In the genomic region with DNA sequence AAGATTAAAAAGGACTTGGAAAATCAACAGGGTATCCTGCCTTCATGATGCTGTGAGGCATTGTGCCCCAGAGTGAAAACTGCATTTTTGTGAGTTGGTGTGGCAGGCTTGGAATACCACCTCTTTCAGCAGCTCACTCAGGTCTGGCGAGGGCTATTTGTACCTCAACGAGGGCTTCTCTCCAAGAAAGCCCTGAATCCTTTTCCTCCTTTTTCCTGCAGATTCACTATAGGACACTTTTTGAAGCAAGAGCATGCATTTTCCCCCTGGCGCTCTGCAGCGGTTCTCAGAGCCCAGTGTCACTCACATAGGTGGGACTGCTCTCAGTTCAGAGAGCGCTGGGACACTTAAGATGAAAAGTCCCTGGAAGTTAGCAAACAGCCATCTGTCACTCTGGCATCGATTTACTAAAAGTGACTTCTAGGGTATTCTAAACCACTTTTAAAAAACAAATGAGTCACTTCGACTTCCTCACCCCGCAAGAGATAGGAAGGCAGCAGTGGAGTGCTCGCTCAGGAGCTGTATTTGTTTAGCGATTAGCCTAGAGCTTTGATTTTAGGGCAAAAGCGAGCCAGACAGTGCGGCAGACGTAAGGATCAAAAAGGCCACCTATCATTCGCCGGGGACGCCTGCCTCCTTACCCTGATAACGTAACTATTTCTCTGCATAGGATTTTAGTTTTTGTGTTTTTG, we compare ENCODE assay signal across 1 cellular context.
TF ChIP-seq lines count a peak whose summit lies in the region.

No MANE protein-coding gene starts in this region.

TF ChIP-seq in HepG2, 621 proteins besides CTCF, POLR2A, EP300 and RAD21 (continued from another document and continues in another):
- TF ChIP-seq, protein P1, sequence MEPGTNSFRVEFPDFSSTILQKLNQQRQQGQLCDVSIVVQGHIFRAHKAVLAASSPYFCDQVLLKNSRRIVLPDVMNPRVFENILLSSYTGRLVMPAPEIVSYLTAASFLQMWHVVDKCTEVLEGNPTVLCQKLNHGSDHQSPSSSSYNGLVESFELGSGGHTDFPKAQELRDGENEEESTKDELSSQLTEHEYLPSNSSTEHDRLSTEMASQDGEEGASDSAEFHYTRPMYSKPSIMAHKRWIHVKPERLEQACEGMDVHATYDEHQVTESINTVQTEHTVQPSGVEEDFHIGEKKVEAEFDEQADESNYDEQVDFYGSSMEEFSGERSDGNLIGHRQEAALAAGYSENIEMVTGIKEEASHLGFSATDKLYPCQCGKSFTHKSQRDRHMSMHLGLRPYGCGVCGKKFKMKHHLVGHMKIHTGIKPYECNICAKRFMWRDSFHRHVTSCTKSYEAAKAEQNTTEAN (CRISPR knock-in tag; conservative IDR thresholded peaks at IDR 0.05), result peak; percentile 76
- TF ChIP-seq ZNF709 (CRISPR knock-in tag; IDR thresholded peaks at IDR 0.05) (no peak), NFE2L1 (CRISPR knock-in tag; IDR thresholded peaks at IDR 0.05; ENCODE audit: borderline replicate concordance) (no peak), ZNF24 (IDR thresholded peaks at IDR 0.05) (no peak), KLF9 (CRISPR knock-in tag; IDR thresholded peaks at IDR 0.05; ENCODE audit: low read depth) (0 out of 2 replicates have a peak, but pooled peaks have one; percentile 63), MAF1 (CRISPR knock-in tag; IDR thresholded peaks at IDR 0.05; ENCODE audit: borderline replicate concordance) (no peak), ZNF724P (CRISPR knock-in tag; IDR thresholded peaks at IDR 0.05; ENCODE audit: borderline replicate concordance) (no peak), RARG (CRISPR knock-in tag; IDR thresholded peaks at IDR 0.05; ENCODE audit: low read depth) (no peak), ZNF629 (CRISPR knock-in tag; conservative IDR thresholded peaks at IDR 0.05) (no peak), ZFP90 (CRISPR knock-in tag; IDR thresholded peaks at IDR 0.05; ENCODE audit: borderline replicate concordance) (no peak), DNMT1 (CRISPR knock-in tag; IDR thresholded peaks at IDR 0.05) (no peak), ZNF446 (CRISPR knock-in tag; IDR thresholded peaks at IDR 0.05) (no peak), SYNCRIP (IDR thresholded peaks at IDR 0.05; ENCODE audit: insufficient read depth, low read depth, low read length) (no peak), ZFYVE20 (CRISPR knock-in tag; IDR thresholded peaks at IDR 0.05; ENCODE audit: borderline replicate concordance, low read depth) (no peak), SP5 (CRISPR knock-in tag; IDR thresholded peaks at IDR 0.05; ENCODE audit: borderline replicate concordance, low read depth) (peak; percentile 70), ISL2 (CRISPR knock-in tag; IDR thresholded peaks at IDR 0.05) (peak; percentile 99), KAT2B (IDR thresholded peaks at IDR 0.05; ENCODE audit: borderline replicate concordance, low read depth, low read length) (no peak), ZNF383 (CRISPR knock-in tag; IDR thresholded peaks at IDR 0.05; ENCODE audit: borderline replicate concordance) (no peak), ZFX (CRISPR knock-in tag; IDR thresholded peaks at IDR 0.05; ENCODE audit: low read depth) (no peak), TAF1 (CRISPR knock-in tag; IDR thresholded peaks at IDR 0.05) (no peak), RFXANK (CRISPR knock-in tag; IDR thresholded peaks at IDR 0.05) (no peak), SALL1 (CRISPR knock-in tag; IDR thresholded peaks at IDR 0.05) (peak; percentile 52; the same call in 1 of the 2 replicates), KMT2B (CRISPR knock-in tag; IDR thresholded peaks at IDR 0.05) (no peak; the same call in 1 of the 2 replicates), ZNF605 (CRISPR knock-in tag; IDR thresholded peaks at IDR 0.05) (no peak), ZNF337 (CRISPR knock-in tag; IDR thresholded peaks at IDR 0.05; ENCODE audit: borderline replicate concordance, low read depth) (no peak), FOSL1 (CRISPR knock-in tag; IDR thresholded peaks at IDR 0.05; ENCODE audit: borderline replicate concordance) (peak; percentile 95), ERF (CRISPR knock-in tag; IDR thresholded peaks at IDR 0.05) (peak; percentile 62), TOE1 (CRISPR knock-in tag; IDR thresholded peaks at IDR 0.05) (no peak), MED8 (CRISPR knock-in tag; IDR thresholded peaks at IDR 0.05; ENCODE audit: insufficient replicate concordance) (peak; percentile 44), ZNF335 (CRISPR knock-in tag; IDR thresholded peaks at IDR 0.05) (no peak), TCF7 (IDR thresholded peaks at IDR 0.05; ENCODE audit: low read depth) (peak; percentile 99), SMAD3 (CRISPR knock-in tag; IDR thresholded peaks at IDR 0.05) (peak; percentile 75; the same call in 1 of the 2 replicates), IRF2 (CRISPR knock-in tag; IDR thresholded peaks at IDR 0.05) (peak; percentile 86), GABPB1 (CRISPR knock-in tag; IDR thresholded peaks at IDR 0.05) (no peak), MEIS1 (CRISPR knock-in tag; IDR thresholded peaks at IDR 0.05; ENCODE audit: borderline replicate concordance) (peak; percentile 65; the same call in 1 of the 2 replicates), REL (CRISPR knock-in tag; conservative IDR thresholded peaks at IDR 0.05) (no peak), ZNF775 (CRISPR knock-in tag; IDR thresholded peaks at IDR 0.05; ENCODE audit: borderline replicate concordance) (no peak), FOXJ3 (CRISPR knock-in tag; IDR thresholded peaks at IDR 0.05; ENCODE audit: borderline replicate concordance) (peak; percentile 57; the same call in 1 of the 2 replicates), XBP1 (CRISPR knock-in tag; IDR thresholded peaks at IDR 0.05) (no peak), ZNF83 (CRISPR knock-in tag; IDR thresholded peaks at IDR 0.05; ENCODE audit: borderline replicate concordance) (no peak)
- TF ChIP-seq, protein P2, sequence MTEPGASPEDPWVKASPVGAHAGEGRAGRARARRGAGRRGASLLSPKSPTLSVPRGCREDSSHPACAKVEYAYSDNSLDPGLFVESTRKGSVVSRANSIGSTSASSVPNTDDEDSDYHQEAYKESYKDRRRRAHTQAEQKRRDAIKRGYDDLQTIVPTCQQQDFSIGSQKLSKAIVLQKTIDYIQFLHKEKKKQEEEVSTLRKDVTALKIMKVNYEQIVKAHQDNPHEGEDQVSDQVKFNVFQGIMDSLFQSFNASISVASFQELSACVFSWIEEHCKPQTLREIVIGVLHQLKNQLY (CRISPR knock-in tag; IDR thresholded peaks at IDR 0.05), result peak; percentile 80; the same call in 1 of the 2 replicates
- TF ChIP-seq, protein P3, sequence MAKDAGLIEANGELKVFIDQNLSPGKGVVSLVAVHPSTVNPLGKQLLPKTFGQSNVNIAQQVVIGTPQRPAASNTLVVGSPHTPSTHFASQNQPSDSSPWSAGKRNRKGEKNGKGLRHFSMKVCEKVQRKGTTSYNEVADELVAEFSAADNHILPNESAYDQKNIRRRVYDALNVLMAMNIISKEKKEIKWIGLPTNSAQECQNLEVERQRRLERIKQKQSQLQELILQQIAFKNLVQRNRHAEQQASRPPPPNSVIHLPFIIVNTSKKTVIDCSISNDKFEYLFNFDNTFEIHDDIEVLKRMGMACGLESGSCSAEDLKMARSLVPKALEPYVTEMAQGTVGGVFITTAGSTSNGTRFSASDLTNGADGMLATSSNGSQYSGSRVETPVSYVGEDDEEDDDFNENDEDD (CRISPR knock-in tag; IDR thresholded peaks at IDR 0.05; ENCODE audit: borderline replicate concordance), result peak; percentile 12; the same call in 1 of the 2 replicates
- TF ChIP-seq, protein P4, sequence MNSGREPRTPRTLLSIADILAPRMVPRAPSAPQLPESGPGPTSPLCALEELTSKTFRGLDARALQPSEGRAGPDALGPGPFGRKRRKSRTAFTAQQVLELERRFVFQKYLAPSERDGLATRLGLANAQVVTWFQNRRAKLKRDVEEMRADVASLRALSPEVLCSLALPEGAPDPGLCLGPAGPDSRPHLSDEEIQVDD (CRISPR knock-in tag; IDR thresholded peaks at IDR 0.05; ENCODE audit: borderline replicate concordance), result no peak
- TF ChIP-seq, protein P5, sequence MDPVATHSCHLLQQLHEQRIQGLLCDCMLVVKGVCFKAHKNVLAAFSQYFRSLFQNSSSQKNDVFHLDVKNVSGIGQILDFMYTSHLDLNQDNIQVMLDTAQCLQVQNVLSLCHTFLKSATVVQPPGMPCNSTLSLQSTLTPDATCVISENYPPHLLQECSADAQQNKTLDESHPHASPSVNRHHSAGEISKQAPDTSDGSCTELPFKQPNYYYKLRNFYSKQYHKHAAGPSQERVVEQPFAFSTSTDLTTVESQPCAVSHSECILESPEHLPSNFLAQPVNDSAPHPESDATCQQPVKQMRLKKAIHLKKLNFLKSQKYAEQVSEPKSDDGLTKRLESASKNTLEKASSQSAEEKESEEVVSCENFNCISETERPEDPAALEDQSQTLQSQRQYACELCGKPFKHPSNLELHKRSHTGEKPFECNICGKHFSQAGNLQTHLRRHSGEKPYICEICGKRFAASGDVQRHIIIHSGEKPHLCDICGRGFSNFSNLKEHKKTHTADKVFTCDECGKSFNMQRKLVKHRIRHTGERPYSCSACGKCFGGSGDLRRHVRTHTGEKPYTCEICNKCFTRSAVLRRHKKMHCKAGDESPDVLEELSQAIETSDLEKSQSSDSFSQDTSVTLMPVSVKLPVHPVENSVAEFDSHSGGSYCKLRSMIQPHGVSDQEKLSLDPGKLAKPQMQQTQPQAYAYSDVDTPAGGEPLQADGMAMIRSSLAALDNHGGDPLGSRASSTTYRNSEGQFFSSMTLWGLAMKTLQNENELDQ (CRISPR knock-in tag; IDR thresholded peaks at IDR 0.05; ENCODE audit: borderline replicate concordance), result peak; percentile 78; the same call in 1 of the 2 replicates
- TF ChIP-seq, protein P6, sequence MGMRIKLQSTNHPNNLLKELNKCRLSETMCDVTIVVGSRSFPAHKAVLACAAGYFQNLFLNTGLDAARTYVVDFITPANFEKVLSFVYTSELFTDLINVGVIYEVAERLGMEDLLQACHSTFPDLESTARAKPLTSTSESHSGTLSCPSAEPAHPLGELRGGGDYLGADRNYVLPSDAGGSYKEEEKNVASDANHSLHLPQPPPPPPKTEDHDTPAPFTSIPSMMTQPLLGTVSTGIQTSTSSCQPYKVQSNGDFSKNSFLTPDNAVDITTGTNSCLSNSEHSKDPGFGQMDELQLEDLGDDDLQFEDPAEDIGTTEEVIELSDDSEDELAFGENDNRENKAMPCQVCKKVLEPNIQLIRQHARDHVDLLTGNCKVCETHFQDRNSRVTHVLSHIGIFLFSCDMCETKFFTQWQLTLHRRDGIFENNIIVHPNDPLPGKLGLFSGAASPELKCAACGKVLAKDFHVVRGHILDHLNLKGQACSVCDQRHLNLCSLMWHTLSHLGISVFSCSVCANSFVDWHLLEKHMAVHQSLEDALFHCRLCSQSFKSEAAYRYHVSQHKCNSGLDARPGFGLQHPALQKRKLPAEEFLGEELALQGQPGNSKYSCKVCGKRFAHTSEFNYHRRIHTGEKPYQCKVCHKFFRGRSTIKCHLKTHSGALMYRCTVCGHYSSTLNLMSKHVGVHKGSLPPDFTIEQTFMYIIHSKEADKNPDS (CRISPR knock-in tag; IDR thresholded peaks at IDR 0.05), result no peak
- TF ChIP-seq, protein P7, sequence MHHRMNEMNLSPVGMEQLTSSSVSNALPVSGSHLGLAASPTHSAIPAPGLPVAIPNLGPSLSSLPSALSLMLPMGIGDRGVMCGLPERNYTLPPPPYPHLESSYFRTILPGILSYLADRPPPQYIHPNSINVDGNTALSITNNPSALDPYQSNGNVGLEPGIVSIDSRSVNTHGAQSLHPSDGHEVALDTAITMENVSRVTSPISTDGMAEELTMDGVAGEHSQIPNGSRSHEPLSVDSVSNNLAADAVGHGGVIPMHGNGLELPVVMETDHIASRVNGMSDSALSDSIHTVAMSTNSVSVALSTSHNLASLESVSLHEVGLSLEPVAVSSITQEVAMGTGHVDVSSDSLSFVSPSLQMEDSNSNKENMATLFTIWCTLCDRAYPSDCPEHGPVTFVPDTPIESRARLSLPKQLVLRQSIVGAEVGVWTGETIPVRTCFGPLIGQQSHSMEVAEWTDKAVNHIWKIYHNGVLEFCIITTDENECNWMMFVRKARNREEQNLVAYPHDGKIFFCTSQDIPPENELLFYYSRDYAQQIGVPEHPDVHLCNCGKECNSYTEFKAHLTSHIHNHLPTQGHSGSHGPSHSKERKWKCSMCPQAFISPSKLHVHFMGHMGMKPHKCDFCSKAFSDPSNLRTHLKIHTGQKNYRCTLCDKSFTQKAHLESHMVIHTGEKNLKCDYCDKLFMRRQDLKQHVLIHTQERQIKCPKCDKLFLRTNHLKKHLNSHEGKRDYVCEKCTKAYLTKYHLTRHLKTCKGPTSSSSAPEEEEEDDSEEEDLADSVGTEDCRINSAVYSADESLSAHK (CRISPR knock-in tag; IDR thresholded peaks at IDR 0.05; ENCODE audit: borderline replicate concordance), result 0 out of 2 replicates have a peak, but pooled peaks have one; percentile 41
- TF ChIP-seq, protein P8, sequence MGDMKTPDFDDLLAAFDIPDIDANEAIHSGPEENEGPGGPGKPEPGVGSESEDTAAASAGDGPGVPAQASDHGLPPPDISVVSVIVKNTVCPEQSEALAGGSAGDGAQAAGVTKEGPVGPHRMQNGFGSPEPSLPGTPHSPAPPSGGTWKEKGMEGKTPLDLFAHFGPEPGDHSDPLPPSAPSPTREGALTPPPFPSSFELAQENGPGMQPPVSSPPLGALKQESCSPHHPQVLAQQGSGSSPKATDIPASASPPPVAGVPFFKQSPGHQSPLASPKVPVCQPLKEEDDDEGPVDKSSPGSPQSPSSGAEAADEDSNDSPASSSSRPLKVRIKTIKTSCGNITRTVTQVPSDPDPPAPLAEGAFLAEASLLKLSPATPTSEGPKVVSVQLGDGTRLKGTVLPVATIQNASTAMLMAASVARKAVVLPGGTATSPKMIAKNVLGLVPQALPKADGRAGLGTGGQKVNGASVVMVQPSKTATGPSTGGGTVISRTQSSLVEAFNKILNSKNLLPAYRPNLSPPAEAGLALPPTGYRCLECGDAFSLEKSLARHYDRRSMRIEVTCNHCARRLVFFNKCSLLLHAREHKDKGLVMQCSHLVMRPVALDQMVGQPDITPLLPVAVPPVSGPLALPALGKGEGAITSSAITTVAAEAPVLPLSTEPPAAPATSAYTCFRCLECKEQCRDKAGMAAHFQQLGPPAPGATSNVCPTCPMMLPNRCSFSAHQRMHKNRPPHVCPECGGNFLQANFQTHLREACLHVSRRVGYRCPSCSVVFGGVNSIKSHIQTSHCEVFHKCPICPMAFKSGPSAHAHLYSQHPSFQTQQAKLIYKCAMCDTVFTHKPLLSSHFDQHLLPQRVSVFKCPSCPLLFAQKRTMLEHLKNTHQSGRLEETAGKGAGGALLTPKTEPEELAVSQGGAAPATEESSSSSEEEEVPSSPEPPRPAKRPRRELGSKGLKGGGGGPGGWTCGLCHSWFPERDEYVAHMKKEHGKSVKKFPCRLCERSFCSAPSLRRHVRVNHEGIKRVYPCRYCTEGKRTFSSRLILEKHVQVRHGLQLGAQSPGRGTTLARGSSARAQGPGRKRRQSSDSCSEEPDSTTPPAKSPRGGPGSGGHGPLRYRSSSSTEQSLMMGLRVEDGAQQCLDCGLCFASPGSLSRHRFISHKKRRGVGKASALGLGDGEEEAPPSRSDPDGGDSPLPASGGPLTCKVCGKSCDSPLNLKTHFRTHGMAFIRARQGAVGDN (CRISPR knock-in tag; IDR thresholded peaks at IDR 0.05), result no peak
- TF ChIP-seq, protein P9, sequence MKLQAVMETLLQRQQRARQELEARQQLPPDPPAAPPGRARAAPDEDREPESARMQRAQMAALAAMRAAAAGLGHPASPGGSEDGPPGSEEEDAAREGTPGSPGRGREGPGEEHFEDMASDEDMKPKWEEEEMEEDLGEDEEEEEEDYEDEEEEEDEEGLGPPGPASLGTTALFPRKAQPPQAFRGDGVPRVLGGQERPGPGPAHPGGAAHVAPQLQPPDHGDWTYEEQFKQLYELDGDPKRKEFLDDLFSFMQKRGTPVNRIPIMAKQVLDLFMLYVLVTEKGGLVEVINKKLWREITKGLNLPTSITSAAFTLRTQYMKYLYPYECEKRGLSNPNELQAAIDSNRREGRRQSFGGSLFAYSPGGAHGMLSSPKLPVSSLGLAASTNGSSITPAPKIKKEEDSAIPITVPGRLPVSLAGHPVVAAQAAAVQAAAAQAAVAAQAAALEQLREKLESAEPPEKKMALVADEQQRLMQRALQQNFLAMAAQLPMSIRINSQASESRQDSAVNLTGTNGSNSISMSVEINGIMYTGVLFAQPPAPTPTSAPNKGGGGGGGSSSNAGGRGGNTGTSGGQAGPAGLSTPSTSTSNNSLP (IDR thresholded peaks at IDR 0.05; ENCODE audit: low read depth, low read length), result peak; percentile 40; the same call in 1 of the 2 replicates
